ENCODE assay signal across 11 cellular contexts in genomic region chr2:215332876-215333600, GRCh38.
DNase-seq lines count a peak whose midpoint lies in the region; ATAC-seq and TF ChIP-seq lines count a peak whose summit lies in the region.
"Had no signal": no experiment of that assay in that cellular context is flagged by ENCODE, and none has a peak within 500 bp of the region (broad histone marks: within the 10 kb centered on the region; RNA-seq: fewer than 3 reads in every experiment).

No MANE protein-coding gene starts in this region.

- in situ Hi-C loops in GM13976 (cut with MboI; ENCODE audit: low sequenced_read_pairs, unreplicated experiment) = no loop called here

- no peak for TF ChIP-seq CTCF in GM13976 (IDR thresholded peaks at IDR 0.05; ENCODE audit: borderline replicate concordance, control extremely low read depth, extremely low read depth, insufficient read depth, missing control alignments)

- ATAC-seq in GM19452 (IDR thresholded peaks at IDR 0.05; ENCODE audit: unreplicated experiment) = peak; percentile 88
- peak; percentile 66 for ATAC-seq in HG03342 (IDR thresholded peaks at IDR 0.05; ENCODE audit: unreplicated experiment)

- DNase-seq in DMS79 treated with DMSO at 0.1 percent for 48 hours (lab: John Stamatoyannopoulos, UW) (peak; percentile 93), astrocyte of the hippocampus (ENCODE audit: low read depth, low spot score) (peak; percentile 20), GM13976 (ENCODE audit: low spot score) (no peak), dedifferentiated amniotic fluid mesenchymal stem cell (ENCODE audit: extremely low spot score) (no peak), NCI-H2171 (lab: John Stamatoyannopoulos, UW) (no peak), nucleus accumbens (lab: John Stamatoyannopoulos, UW) (no peak)
- DNase-seq: CD4-positive, CD25-positive, alpha-beta regulatory T cell; endodermal cell; NCI-H524 had no signal

Comparison
In these comparisons a context has a peak if more than half of its experiments do, and no peak if none do; other contexts are left out.
1. DNase-seq: peak in DMS79 treated with DMSO at 0.1 percent for 48 hours (single experiment) and astrocyte of the hippocampus (single experiment); none in GM13976 (single experiment), dedifferentiated amniotic fluid mesenchymal stem cell (single experiment), NCI-H2171 (single experiment) and nucleus accumbens (0 of 56).